Comparison of ENCODE assay signal across 1 cellular context in the genomic region with DNA sequence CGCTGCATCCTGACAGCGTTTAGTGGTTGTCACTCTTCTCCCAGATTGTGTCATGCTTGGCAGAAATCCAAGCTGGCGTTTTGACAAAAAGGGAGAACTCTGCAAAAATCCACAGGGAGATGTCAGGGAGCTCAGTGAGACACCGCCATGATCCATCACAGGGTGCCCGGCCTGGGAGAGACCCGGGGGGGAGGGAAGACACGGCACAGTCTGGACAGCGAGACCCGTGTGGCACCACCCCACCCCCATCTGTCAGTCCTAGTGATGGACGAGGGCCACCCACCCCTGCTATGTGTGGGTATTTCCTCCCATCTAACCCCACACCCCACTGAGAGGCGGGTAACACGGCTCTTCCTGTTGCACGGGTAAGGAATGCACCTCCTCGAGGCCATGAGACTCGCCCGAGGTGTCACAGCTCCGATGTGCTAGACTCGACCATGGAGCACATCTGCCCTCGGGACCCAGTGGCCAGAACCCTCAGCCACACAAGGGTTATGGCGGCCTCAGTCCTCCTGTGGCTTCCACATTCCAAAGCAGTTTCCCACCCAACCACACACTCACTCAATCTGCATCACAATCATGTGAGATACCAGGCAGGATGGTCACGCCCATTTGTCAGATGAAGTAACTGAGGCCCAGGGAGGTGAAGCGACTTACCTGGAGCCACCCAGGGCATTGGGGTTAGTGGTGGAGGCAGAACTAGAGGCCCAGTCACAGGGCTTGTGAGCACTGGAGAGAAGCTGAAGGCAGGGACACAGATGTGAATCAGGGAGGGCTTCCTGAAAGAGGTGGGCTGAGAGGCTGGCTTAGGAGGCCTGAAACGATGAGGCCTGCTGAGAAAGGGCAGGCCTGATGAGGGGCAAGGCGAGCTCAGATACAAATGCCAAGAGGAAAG.
TF ChIP-seq lines count a peak whose summit lies in the region.

No MANE protein-coding gene starts in this region.

TF ChIP-seq in GM23338, 12 proteins besides CTCF, POLR2A, EP300 and RAD21 (continued from another document):
- TF ChIP-seq, protein P1, sequence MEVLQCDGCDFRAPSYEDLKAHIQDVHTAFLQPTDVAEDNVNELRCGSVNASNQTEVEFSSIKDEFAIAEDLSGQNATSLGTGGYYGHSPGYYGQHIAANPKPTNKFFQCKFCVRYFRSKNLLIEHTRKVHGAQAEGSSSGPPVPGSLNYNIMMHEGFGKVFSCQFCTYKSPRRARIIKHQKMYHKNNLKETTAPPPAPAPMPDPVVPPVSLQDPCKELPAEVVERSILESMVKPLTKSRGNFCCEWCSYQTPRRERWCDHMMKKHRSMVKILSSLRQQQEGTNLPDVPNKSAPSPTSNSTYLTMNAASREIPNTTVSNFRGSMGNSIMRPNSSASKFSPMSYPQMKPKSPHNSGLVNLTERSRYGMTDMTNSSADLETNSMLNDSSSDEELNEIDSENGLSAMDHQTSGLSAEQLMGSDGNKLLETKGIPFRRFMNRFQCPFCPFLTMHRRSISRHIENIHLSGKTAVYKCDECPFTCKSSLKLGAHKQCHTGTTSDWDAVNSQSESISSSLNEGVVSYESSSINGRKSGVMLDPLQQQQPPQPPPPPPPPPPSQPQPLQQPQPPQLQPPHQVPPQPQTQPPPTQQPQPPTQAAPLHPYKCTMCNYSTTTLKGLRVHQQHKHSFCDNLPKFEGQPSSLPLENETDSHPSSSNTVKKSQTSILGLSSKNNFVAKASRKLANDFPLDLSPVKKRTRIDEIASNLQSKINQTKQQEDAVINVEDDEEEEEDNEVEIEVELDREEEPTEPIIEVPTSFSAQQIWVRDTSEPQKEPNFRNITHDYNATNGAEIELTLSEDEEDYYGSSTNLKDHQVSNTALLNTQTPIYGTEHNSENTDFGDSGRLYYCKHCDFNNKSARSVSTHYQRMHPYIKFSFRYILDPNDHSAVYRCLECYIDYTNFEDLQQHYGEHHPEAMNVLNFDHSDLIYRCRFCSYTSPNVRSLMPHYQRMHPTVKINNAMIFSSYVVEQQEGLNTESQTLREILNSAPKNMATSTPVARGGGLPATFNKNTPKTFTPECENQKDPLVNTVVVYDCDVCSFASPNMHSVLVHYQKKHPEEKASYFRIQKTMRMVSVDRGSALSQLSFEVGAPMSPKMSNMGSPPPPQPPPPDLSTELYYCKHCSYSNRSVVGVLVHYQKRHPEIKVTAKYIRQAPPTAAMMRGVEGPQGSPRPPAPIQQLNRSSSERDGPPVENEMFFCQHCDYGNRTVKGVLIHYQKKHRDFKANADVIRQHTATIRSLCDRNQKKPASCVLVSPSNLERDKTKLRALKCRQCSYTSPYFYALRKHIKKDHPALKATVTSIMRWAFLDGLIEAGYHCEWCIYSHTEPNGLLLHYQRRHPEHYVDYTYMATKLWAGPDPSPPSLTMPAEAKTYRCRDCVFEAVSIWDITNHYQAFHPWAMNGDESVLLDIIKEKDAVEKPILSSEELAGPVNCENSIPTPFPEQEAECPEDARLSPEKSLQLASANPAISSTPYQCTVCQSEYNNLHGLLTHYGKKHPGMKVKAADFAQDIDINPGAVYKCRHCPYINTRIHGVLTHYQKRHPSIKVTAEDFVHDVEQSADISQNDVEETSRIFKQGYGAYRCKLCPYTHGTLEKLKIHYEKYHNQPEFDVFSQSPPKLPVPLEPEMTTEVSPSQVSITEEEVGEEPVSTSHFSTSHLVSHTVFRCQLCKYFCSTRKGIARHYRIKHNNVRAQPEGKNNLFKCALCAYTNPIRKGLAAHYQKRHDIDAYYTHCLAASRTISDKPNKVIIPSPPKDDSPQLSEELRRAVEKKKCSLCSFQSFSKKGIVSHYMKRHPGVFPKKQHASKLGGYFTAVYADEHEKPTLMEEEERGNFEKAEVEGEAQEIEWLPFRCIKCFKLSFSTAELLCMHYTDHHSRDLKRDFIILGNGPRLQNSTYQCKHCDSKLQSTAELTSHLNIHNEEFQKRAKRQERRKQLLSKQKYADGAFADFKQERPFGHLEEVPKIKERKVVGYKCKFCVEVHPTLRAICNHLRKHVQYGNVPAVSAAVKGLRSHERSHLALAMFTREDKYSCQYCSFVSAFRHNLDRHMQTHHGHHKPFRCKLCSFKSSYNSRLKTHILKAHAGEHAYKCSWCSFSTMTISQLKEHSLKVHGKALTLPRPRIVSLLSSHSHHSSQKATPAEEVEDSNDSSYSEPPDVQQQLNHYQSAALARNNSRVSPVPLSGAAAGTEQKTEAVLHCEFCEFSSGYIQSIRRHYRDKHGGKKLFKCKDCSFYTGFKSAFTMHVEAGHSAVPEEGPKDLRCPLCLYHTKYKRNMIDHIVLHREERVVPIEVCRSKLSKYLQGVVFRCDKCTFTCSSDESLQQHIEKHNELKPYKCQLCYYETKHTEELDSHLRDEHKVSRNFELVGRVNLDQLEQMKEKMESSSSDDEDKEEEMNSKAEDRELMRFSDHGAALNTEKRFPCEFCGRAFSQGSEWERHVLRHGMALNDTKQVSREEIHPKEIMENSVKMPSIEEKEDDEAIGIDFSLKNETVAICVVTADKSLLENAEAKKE (CRISPR knock-in tag; IDR thresholded peaks at IDR 0.05): no peak
- no peak for TF ChIP-seq NANOG (IDR thresholded peaks at IDR 0.05; ENCODE audit: borderline replicate concordance)
- TF ChIP-seq JUNB (IDR thresholded peaks at IDR 0.05; ENCODE audit: unreplicated experiment): no peak
- no peak for TF ChIP-seq STAT1 (IDR thresholded peaks at IDR 0.05; ENCODE audit: unreplicated experiment)
- TF ChIP-seq CREB1 (CRISPR knock-in tag; IDR thresholded peaks at IDR 0.05; ENCODE audit: low read depth): no peak
- TF ChIP-seq, protein P2, sequence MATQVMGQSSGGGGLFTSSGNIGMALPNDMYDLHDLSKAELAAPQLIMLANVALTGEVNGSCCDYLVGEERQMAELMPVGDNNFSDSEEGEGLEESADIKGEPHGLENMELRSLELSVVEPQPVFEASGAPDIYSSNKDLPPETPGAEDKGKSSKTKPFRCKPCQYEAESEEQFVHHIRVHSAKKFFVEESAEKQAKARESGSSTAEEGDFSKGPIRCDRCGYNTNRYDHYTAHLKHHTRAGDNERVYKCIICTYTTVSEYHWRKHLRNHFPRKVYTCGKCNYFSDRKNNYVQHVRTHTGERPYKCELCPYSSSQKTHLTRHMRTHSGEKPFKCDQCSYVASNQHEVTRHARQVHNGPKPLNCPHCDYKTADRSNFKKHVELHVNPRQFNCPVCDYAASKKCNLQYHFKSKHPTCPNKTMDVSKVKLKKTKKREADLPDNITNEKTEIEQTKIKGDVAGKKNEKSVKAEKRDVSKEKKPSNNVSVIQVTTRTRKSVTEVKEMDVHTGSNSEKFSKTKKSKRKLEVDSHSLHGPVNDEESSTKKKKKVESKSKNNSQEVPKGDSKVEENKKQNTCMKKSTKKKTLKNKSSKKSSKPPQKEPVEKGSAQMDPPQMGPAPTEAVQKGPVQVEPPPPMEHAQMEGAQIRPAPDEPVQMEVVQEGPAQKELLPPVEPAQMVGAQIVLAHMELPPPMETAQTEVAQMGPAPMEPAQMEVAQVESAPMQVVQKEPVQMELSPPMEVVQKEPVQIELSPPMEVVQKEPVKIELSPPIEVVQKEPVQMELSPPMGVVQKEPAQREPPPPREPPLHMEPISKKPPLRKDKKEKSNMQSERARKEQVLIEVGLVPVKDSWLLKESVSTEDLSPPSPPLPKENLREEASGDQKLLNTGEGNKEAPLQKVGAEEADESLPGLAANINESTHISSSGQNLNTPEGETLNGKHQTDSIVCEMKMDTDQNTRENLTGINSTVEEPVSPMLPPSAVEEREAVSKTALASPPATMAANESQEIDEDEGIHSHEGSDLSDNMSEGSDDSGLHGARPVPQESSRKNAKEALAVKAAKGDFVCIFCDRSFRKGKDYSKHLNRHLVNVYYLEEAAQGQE (IDR thresholded peaks at IDR 0.05; ENCODE audit: unreplicated experiment): no peak
- no peak for TF ChIP-seq EZH2phosphoT487 (IDR thresholded peaks at IDR 0.05; ENCODE audit: unreplicated experiment)
